In the genomic region with DNA sequence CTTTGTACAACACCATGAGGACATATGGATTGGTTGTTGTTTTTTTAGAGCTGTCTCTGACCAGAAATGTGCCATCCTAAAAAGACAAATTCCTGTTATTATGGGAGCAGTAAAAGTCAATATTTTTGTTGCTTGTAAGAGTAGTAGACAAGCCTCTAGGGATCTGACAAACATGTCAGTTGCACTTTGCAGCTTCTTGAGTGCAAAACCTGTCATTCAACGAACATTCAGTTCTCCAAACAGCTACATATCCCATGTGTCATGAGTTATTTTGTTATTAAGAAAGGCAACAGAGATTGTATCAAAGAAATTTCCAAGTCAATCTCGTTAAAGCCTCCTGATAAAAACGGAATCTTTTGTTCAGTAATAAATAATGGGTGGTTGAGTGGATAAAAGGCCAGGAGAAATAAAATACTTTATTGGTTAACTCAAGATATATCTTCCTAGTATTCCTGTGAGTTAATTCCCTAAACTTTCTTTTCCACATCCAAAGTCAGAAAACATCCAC, we compare ENCODE assay signal across 18 cellular contexts. TPM values are rescaled to one million over a fixed set of nuclear protein-coding genes. Genes with fewer than 3 reads are reported as not detected.
"Had no signal": no experiment of that assay in that cellular context is flagged by ENCODE, and none has a peak within 500 bp of the region (broad histone marks: within the 10 kb centered on the region; RNA-seq: fewer than 3 reads in every experiment).

No MANE protein-coding gene starts in this region.

- ATAC-seq: body of pancreas, left ventricle myocardium superior, T-helper 17 cell had no signal

- H3K4me1 ChIP-seq: body of pancreas, parathyroid adenoma, tibial artery had no signal

- DNase-seq: activated CD4-positive, alpha-beta T cell treated with anti-CD3 and anti-CD28 coated beads, Interleukin-2, amount 50 U/mL, for 1 hour; activated CD4-positive, CD25-positive, alpha-beta regulatory T cell; activated naive CD4-positive, alpha-beta T cell treated with Interleukin-2 at 50 U/mL for 16 hours; amniotic stem cell; body of pancreas; left ventricle myocardium superior; retina; stimulated activated CD4-positive, alpha-beta T cell treated with anti-CD3 and anti-CD28 coated beads, Interleukin-4, amount 100 ng/mL, for 4 hours; T-helper 17 cell; tibial artery had no signal

- H3K4me2 ChIP-seq: hepatocyte had no signal

- H3K79me2 ChIP-seq: hepatocyte, parathyroid adenoma had no signal

- H3K27me3 Mint-ChIP-seq: dendritic cell treated with granulocyte-macrophage colony-stimulating factor and Interleukin-4, amounts not matched to agents 40 ng/mL and 50 ng/mL, for 4 days; T-helper 17 cell had no signal

- H3K9ac ChIP-seq: neural progenitor cell, parathyroid adenoma had no signal

- H2AFZ ChIP-seq: hepatocyte, neural progenitor cell, parathyroid adenoma had no signal

- H3K27ac ChIP-seq: body of pancreas, hepatocyte, neural progenitor cell, parathyroid adenoma, tibial artery had no signal

- H3K4me3 Mint-ChIP-seq: dendritic cell treated with granulocyte-macrophage colony-stimulating factor and Interleukin-4, amounts not matched to agents 40 ng/mL and 50 ng/mL, for 4 days; neural progenitor cell; T-helper 17 cell had no signal

- H3K4me3 ChIP-seq: body of pancreas, hepatocyte, neural progenitor cell, skin epidermis, tibial artery had no signal

- H3K27ac Mint-ChIP-seq: dendritic cell treated with granulocyte-macrophage colony-stimulating factor and Interleukin-4, amounts not matched to agents 40 ng/mL and 50 ng/mL, for 4 days; neural progenitor cell; T-helper 17 cell had no signal

- H3K36me3 ChIP-seq: neural progenitor cell had no signal

- H3K36me3 Mint-ChIP-seq: neural progenitor cell had no signal

- H3K27me3 ChIP-seq: body of pancreas, neural progenitor cell had no signal

- H3K9me3 ChIP-seq: body of pancreas, tibial artery had no signal

RNA-seq across cellular contexts. Expression of a gene that starts 18.1 kb away (rescaled TPM):
- total RNA-seq: body of pancreas, epithelial cell of proximal tubule, hepatocyte, kidney epithelial cell, left ventricle myocardium superior, mesenteric fat pad, T-helper 17 cell had no signal

RNA-seq across cellular contexts. Expression of a gene that starts 46.7 kb away (rescaled TPM):
- total RNA-seq: epithelial cell of proximal tubule had no signal
- polyA plus RNA-seq: hepatocyte had no signal
